9 cellular contexts compared by ENCODE assay signal in the genomic region with DNA sequence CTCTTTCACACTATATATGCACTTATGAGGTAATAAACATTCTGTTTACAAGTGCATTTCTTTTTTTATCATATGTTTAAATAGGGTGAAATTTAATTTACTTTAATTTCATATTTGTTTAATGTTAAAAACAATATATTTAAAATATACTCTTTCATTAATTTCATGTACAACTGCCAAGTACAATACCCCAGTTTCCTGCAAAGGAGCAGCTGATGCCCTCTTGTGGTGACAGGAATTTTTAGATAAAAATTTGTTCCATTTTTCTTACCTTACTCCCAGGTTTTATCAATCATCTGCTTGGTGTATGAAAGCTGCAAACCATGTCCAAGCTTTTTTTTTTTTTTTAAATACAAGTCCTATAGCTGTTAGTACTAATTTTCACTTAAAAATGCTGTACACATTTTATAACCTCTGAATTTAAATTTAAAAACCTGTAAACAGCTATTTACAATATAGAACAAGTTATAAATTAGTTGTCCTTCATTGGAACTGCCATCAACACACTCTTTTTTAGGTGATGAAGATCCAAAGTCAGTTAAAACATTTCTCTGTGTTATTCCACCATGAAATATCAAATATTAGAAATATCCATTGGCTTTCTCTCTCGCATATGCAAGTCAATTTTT. TPM values are rescaled to one million over a fixed set of nuclear protein-coding genes. Genes with fewer than 3 reads are reported as not detected.
DNase-seq lines count a peak whose midpoint lies in the region; ATAC-seq, FAIRE-seq and TF ChIP-seq lines count a peak whose summit lies in the region.
"Had no signal": no experiment of that assay in that cellular context is flagged by ENCODE, and none has a peak within 500 bp of the region (broad histone marks: within the 10 kb centered on the region; RNA-seq: fewer than 3 reads in every experiment).

No MANE protein-coding gene starts in this region.

- ATAC-seq in GM18858 (IDR thresholded peaks at IDR 0.05; ENCODE audit: unreplicated experiment): no peak

- no peak for FAIRE-seq in GM19239 (lab: Jason Lieb, UNC)

- H3K4me3 ChIP-seq in astrocyte of the cerebellum (ENCODE audit: low read depth, low read length): no peak overlapping the region

- in situ Hi-C loops in astrocyte of the cerebellum (cut with HindIII; ENCODE audit: low sequenced_read_pairs): no loop called here

- peak; percentile 60 for TF ChIP-seq CTCF in LNCAP (IDR thresholded peaks at IDR 0.05)
- TF ChIP-seq CTCF in astrocyte of the cerebellum (IDR thresholded peaks at IDR 0.05; ENCODE audit: low read depth, low read length, missing control alignments): peak; percentile 66

- DNase-seq in ELR (ENCODE audit: low read depth): peak; percentile 10
- peak; percentile 3 for DNase-seq in astrocyte of the cerebellum (ENCODE audit: low read depth)
- peak; percentile 22 to 51 for DNase-seq in lung microvascular endothelial cell (ENCODE audit: low read depth in 2 of 2)
- no peak for DNase-seq in amniotic stem cell (lab: John Stamatoyannopoulos, UW)
- no peak for DNase-seq in GM19239 (ENCODE audit: insufficient read length, low spot score)
- no peak for DNase-seq in germinal center (ENCODE audit: low spot score)
- DNase-seq: activated CD4-positive, alpha-beta T cell treated with anti-CD3 and anti-CD28 coated beads for 48 hours had no signal

RNA-seq across cellular contexts. Expression of a gene that starts 4.9 kb away (rescaled TPM):
- not detected in 2 replicates for total RNA-seq in lung microvascular endothelial cell

Comparison
In these comparisons a context has a peak if more than half of its experiments do, and no peak if none do; other contexts are left out.
1. DNase-seq: peak in ELR (single experiment), astrocyte of the cerebellum (single experiment) and lung microvascular endothelial cell (2 of 2); none in amniotic stem cell (single experiment), GM19239 (single experiment) and germinal center (single experiment).